In the genomic region with DNA sequence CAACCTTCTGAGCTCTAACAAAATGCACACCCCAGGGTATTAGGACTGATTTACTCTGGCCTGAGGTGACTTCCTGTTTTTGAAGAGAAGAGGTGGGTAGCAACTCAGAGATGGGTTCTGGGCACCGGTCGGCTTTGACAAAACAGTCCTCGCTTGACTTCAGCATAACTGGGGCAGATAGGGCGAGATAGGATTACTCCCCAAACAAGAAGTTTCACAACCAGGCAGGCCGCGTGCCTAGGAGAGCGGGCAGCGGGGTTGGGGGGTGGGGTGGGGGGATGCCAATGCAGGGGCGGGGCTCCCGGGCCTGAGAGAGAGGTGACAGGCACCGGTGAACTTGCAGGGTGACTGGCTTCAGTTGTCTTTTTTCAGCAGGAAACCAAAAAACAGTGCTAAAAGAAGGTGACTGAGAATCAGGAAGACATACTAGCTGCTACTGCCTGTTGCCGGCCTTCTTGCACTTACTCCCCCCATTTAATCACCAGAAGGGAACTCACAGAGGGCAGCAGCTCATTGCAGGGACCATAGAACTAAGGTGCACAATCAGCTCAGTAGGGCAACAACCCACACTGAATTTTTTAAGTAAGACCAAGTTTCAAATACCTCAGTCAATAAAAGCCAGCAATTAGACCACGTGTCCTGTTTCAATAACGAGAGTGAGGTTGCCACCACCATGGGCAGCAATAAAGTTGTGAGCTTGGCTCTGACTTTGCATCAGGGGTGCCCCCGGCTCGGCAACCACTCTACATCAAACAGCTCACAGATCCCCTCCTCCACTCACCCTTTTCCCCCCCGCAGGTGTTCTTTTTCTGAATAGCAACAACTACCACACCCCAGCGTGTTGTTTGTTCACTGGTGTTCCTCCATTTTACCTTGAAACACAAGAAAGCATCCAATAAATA, we compare ENCODE assay signal across 1 cellular context.
A peak's percentile ranks its signal among the peaks of the same experiment; 100 is the strongest.
TF ChIP-seq lines count a peak whose summit lies in the region.

No MANE protein-coding gene starts in this region.

TF ChIP-seq in GM12878, 131 proteins besides CTCF, POLR2A, EP300 and RAD21 (continued from another document):
- TF ChIP-seq HCFC1 (IDR thresholded peaks at IDR 0.05; ENCODE audit: low read length) (no peak), POLR2AphosphoS5 (IDR thresholded peaks at IDR 0.05; ENCODE audit: low read length) (0 out of 2 replicates have a peak, but pooled peaks have one; percentile 20), BCL11A (IDR thresholded peaks at IDR 0.05; ENCODE audit: low read depth, low read length) (no peak), RAD51 (IDR thresholded peaks at IDR 0.05) (peak; percentile 74), PAX8 (IDR thresholded peaks at IDR 0.05) (no peak), MTA2 (IDR thresholded peaks at IDR 0.05; ENCODE audit: low read depth) (peak; percentile 25; the same call in 1 of the 2 replicates), DPF2 (IDR thresholded peaks at IDR 0.05) (0 out of 2 replicates have a peak, but pooled peaks have one; percentile 20), MTA3 (IDR thresholded peaks at IDR 0.05; ENCODE audit: borderline replicate concordance, low read length) (peak; percentile 69; the same call in 1 of the 2 replicates), SMARCA5 (IDR thresholded peaks at IDR 0.05) (peak; percentile 38), MYC (IDR thresholded peaks at IDR 0.05; ENCODE audit: insufficient read depth, insufficient read length, insufficient replicate concordance, low read length, severe bottlenecking) (no peak), CREB1 (IDR thresholded peaks at IDR 0.05; ENCODE audit: low read depth) (no peak), ZNF384 (IDR thresholded peaks at IDR 0.05; ENCODE audit: borderline replicate concordance, low read depth, low read length) (no peak), ZNF687 (IDR thresholded peaks at IDR 0.05) (peak; percentile 77), PKNOX1 (IDR thresholded peaks at IDR 0.05) (0 out of 2 replicates have a peak, but pooled peaks have one; percentile 25), IRF3 (IDR thresholded peaks at IDR 0.05) (no peak), CEBPZ (IDR thresholded peaks at IDR 0.05; ENCODE audit: low read depth, low read length) (no peak), POU2F2 (IDR thresholded peaks at IDR 0.05; ENCODE audit: borderline replicate concordance, low read depth, low read length) (peak; percentile 37; the same call in 1 of the 3 replicates), PML (IDR thresholded peaks at IDR 0.05; ENCODE audit: low read length) (no peak), SPI1 (IDR thresholded peaks at IDR 0.05; ENCODE audit: borderline replicate concordance, insufficient read depth, low read depth, low read length) (peak; percentile 95), LARP7 (IDR thresholded peaks at IDR 0.05) (0 out of 2 replicates have a peak, but pooled peaks have one; percentile 38)
- TF ChIP-seq, protein P1, sequence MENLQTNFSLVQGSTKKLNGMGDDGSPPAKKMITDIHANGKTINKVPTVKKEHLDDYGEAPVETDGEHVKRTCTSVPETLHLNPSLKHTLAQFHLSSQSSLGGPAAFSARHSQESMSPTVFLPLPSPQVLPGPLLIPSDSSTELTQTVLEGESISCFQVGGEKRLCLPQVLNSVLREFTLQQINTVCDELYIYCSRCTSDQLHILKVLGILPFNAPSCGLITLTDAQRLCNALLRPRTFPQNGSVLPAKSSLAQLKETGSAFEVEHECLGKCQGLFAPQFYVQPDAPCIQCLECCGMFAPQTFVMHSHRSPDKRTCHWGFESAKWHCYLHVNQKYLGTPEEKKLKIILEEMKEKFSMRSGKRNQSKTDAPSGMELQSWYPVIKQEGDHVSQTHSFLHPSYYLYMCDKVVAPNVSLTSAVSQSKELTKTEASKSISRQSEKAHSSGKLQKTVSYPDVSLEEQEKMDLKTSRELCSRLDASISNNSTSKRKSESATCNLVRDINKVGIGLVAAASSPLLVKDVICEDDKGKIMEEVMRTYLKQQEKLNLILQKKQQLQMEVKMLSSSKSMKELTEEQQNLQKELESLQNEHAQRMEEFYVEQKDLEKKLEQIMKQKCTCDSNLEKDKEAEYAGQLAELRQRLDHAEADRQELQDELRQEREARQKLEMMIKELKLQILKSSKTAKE (IDR thresholded peaks at IDR 0.05; ENCODE audit: low read depth, poor library complexity, severe bottlenecking): peak; percentile 22
- TF ChIP-seq, protein P2, sequence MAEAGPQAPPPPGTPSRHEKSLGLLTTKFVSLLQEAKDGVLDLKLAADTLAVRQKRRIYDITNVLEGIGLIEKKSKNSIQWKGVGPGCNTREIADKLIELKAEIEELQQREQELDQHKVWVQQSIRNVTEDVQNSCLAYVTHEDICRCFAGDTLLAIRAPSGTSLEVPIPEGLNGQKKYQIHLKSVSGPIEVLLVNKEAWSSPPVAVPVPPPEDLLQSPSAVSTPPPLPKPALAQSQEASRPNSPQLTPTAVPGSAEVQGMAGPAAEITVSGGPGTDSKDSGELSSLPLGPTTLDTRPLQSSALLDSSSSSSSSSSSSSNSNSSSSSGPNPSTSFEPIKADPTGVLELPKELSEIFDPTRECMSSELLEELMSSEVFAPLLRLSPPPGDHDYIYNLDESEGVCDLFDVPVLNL (IDR thresholded peaks at IDR 0.05; ENCODE audit: low read depth, low read length): no peak
